26 cellular contexts compared by ENCODE assay signal in genomic region chr2:179675435-179675834, GRCh38.
DNase-seq lines count a peak whose midpoint lies in the region; ATAC-seq, FAIRE-seq and TF ChIP-seq lines count a peak whose summit lies in the region.
"Had no signal": no experiment of that assay in that cellular context is flagged by ENCODE, and none has a peak within 500 bp of the region (broad histone marks: within the 10 kb centered on the region; RNA-seq: fewer than 3 reads in every experiment).

No MANE protein-coding gene starts in this region.

- no peak for TF ChIP-seq POLR2A in breast epithelium (IDR thresholded peaks at IDR 0.05)

- no peak for TF ChIP-seq CTCF in mammary epithelial cell (conservative IDR thresholded peaks at IDR 0.05 in 1 of 2, IDR thresholded peaks at IDR 0.05 in 1 of 2; ENCODE audit: extremely low read depth in 1 of 2, insufficient read depth in 1 of 2, low read depth in 1 of 2, low read length in 2 of 2)
- TF ChIP-seq CTCF in breast epithelium (IDR thresholded peaks at IDR 0.05) = no peak
- TF ChIP-seq CTCF in PC-3 (conservative IDR thresholded peaks at IDR 0.05; ENCODE audit: low read depth, low read length) = no peak
- no peak for TF ChIP-seq CTCF in keratinocyte (optimal IDR thresholded peaks at IDR 0.05 in 1 of 3, IDR thresholded peaks at IDR 0.05 in 1 of 3, conservative IDR thresholded peaks at IDR 0.05 in 1 of 3; ENCODE audit: extremely low read depth in 1 of 3, insufficient read depth in 2 of 3, low read length in 3 of 3)
- no peak for TF ChIP-seq CTCF in upper lobe of right lung (IDR thresholded peaks at IDR 0.05)

- H3K4me1 ChIP-seq in mammary epithelial cell (ENCODE audit: insufficient read depth, low read length) (no peaks in the 10 kb centered on the region), breast epithelium (no peaks in the 10 kb centered on the region), PC-3 (ENCODE audit: insufficient read depth, low read length) (peaks cover 17% of the 10 kb centered on the region), keratinocyte (ENCODE audit: control insufficient read depth, extremely low read depth, insufficient read depth, low read length) (no peaks in the 10 kb centered on the region), upper lobe of right lung (peaks cover 12% of the 10 kb centered on the region)
- H3K4me1 ChIP-seq: BE2C, Peyer's patch had no signal

- no peaks in the 10 kb centered on the region for H3K9me2 ChIP-seq in PC-3 (replicated peaks; ENCODE audit: low read length)
- H3K9me2 ChIP-seq: SK-N-SH had no signal

- H3F3A ChIP-seq in PC-3 (ENCODE audit: low read length, unreplicated experiment) = no peaks in the 10 kb centered on the region

- dilution Hi-C loops in mammary epithelial cell (cut with HindIII; ENCODE audit: low sequenced_read_pairs) = no loop called here
- dilution Hi-C loops in keratinocyte (cut with MboI; ENCODE audit: extremely low pct_ligation_motif_present, low sequenced_read_pairs) = no loop called here

- BruUV-seq in mammary epithelial cell (replicated peaks; lab: Mats Ljungman, UMichigan) = no TSS peak
- BruUV-seq in PC-3 (replicated peaks; lab: Mats Ljungman, UMichigan) = no TSS peak

- 100% methylated on average over 3 of the region's 3 CpGs for WGBS in mammary epithelial cell (ENCODE audit: low coverage, missing lambda C conversion rate)

- no peak overlapping the region for H3K27ac ChIP-seq in mammary epithelial cell (ENCODE audit: insufficient read depth, low read depth, low read length)
- no peak overlapping the region for H3K27ac ChIP-seq in breast epithelium
- H3K27ac ChIP-seq in PC-3 (ENCODE audit: low read length) = no peak overlapping the region
- H3K27ac ChIP-seq in keratinocyte (ENCODE audit: control insufficient read depth, insufficient read depth, low read length) = no peak overlapping the region
- no peak overlapping the region for H3K27ac ChIP-seq in upper lobe of right lung
- H3K27ac ChIP-seq: Peyer's patch had no signal

- no peaks in the 10 kb centered on the region for H3K9me1 ChIP-seq in keratinocyte (ENCODE audit: control insufficient read depth, extremely low read depth, insufficient read depth, low read length)

- intact Hi-C loops in mammary epithelial cell (cut with micrococcal nuclease) (no loop called here), breast epithelium (cut with DNase I; ENCODE audit: low total_unique reads) (no loop called here), PC-3 (cut with micrococcal nuclease) (loop anchor here (5.0 to 10.0 kb wide), 3 partner anchors 42 to 101 kb away; no protein-coding TSS in a partner anchor), upper lobe of right lung (cut with DNase I) (no loop called here)

- H3K36me3 ChIP-seq in mammary epithelial cell (ENCODE audit: insufficient read depth, low read length) = no peaks in the 10 kb centered on the region
- no peaks in the 10 kb centered on the region for H3K36me3 ChIP-seq in breast epithelium
- no peaks in the 10 kb centered on the region for H3K36me3 ChIP-seq in PC-3 (ENCODE audit: low read depth, low read length)
- H3K36me3 ChIP-seq in keratinocyte (ENCODE audit: control insufficient read depth in 2 of 2, extremely low read depth in 1 of 2, insufficient read depth in 2 of 2, low read length in 2 of 2) = no peaks in the 10 kb centered on the region
- H3K36me3 ChIP-seq in upper lobe of right lung = no peaks in the 10 kb centered on the region
- H3K36me3 ChIP-seq: BE2C, Peyer's patch had no signal

- peak; percentile 7 for DNase-seq in mammary epithelial cell
- no peak for DNase-seq in breast epithelium (ENCODE audit: low spot score in 2 of 2)
- DNase-seq in PC-3 = peak; percentile 35
- no peak for DNase-seq in keratinocyte (ENCODE audit: low read depth, low spot score)
- DNase-seq in upper lobe of right lung = no peak
- DNase-seq in GOT3 (lab: John Stamatoyannopoulos, UW) = no peak
- no peak for DNase-seq in activated CD8-positive, alpha-beta memory T cell treated with anti-CD3 and anti-CD28 coated beads for 24 hours
- DNase-seq: 8988T; ACHN; BE2C; CD8-positive, alpha-beta memory T cell; HCEC 1CT; Karpas-422; NCI-H1092 treated with DMSO at 0.1 percent for 48 hours; NCI-H146; NCI-H2029; NCI-H446; NCI-H524 treated with DMSO at 0.1 percent for 48 hours; NCI-H774; Peyer's patch; SIG-M5; SK-N-SH; SW 1271 had no signal

- H4K20me1 ChIP-seq in mammary epithelial cell (ENCODE audit: insufficient read depth, low read length) = no peaks in the 10 kb centered on the region
- H4K20me1 ChIP-seq in PC-3 (ENCODE audit: low read length) = no peaks in the 10 kb centered on the region
- no peaks in the 10 kb centered on the region for H4K20me1 ChIP-seq in keratinocyte (ENCODE audit: control insufficient read depth, extremely low read depth, insufficient read depth, low read length)

- peak; percentile 61 for FAIRE-seq in keratinocyte (lab: Jason Lieb, UNC)
- FAIRE-seq: GM18507 had no signal

- CTCF ChIA-PET in mammary epithelial cell (lab: Charles Lee; ENCODE audit: low non-redundant PET) (no interaction called here), PC-3 (lab: Charles Lee) (no interaction called here)

- H3K4me2 ChIP-seq in mammary epithelial cell (ENCODE audit: insufficient read depth, low read depth, low read length) = no peak overlapping the region
- no peak overlapping the region for H3K4me2 ChIP-seq in PC-3 (ENCODE audit: low read length)
- H3K4me2 ChIP-seq in keratinocyte (ENCODE audit: control insufficient read depth, extremely low read depth, insufficient read depth, low read depth, low read length) = no peak overlapping the region
- H3K4me2 ChIP-seq: GM23338, SK-N-SH had no signal

- POLR2A ChIA-PET in PC-3 (lab: Charles Lee; ENCODE audit: unreplicated experiment) = no interaction called here

- ATAC-seq in PC-3 = no peak
- peak; percentile 89 for ATAC-seq in upper lobe of right lung
- no peak for ATAC-seq in GM19463 (IDR thresholded peaks at IDR 0.05; ENCODE audit: unreplicated experiment)
- ATAC-seq: GM23338 had no signal

- H3K4me3 ChIP-seq in mammary epithelial cell (replicated peaks in 1 of 3; ENCODE audit: insufficient read depth in 1 of 3, low read depth in 2 of 3, low read length in 3 of 3) (no peak overlapping the region), breast epithelium (no peak overlapping the region), PC-3 (ENCODE audit: low read length) (no peak overlapping the region), keratinocyte (ENCODE audit: control insufficient read depth in 2 of 3, extremely low read depth in 1 of 3, insufficient read depth in 2 of 3, low read depth in 1 of 3, low read length in 3 of 3) (no peak overlapping the region), upper lobe of right lung (no peak overlapping the region)
- H3K4me3 ChIP-seq: GM23338, Peyer's patch had no signal

- in situ Hi-C loops in mammary epithelial cell (cut with MboI; ENCODE audit: low sequenced_read_pairs in 2 of 2) = no loop called here

- no peak overlapping the region for H3K9ac ChIP-seq in mammary epithelial cell (ENCODE audit: insufficient read depth, low read length)
- no peak overlapping the region for H3K9ac ChIP-seq in PC-3 (ENCODE audit: low read length)
- no peak overlapping the region for H3K9ac ChIP-seq in keratinocyte (ENCODE audit: control insufficient read depth, extremely low read depth, insufficient read depth, low read length)
- H3K9ac ChIP-seq: SK-N-SH had no signal

- H2AFZ ChIP-seq in mammary epithelial cell (ENCODE audit: low read depth, low read length) = no peak overlapping the region
- no peak overlapping the region for H2AFZ ChIP-seq in PC-3 (ENCODE audit: low read length)
- H2AFZ ChIP-seq in keratinocyte (ENCODE audit: control insufficient read depth, low read length) = no peak overlapping the region
- H2AFZ ChIP-seq: GM23338 had no signal

- H3K27me3 ChIP-seq in mammary epithelial cell (ENCODE audit: insufficient read depth, low read length) = peaks cover 6% of the 10 kb centered on the region
- H3K27me3 ChIP-seq in breast epithelium = no peaks in the 10 kb centered on the region
- H3K27me3 ChIP-seq in PC-3 (ENCODE audit: low read length) = no peaks in the 10 kb centered on the region
- H3K27me3 ChIP-seq in keratinocyte (ENCODE audit: control insufficient read depth, extremely low read depth, insufficient read depth, low read length) = no peaks in the 10 kb centered on the region
- H3K27me3 ChIP-seq in upper lobe of right lung = no peaks in the 10 kb centered on the region
- H3K27me3 ChIP-seq: BE2C, Peyer's patch had no signal

- no peaks in the 10 kb centered on the region for H3K79me2 ChIP-seq in mammary epithelial cell (ENCODE audit: insufficient read depth, low read length)
- no peaks in the 10 kb centered on the region for H3K79me2 ChIP-seq in PC-3 (ENCODE audit: low read length)
- H3K79me2 ChIP-seq in keratinocyte (ENCODE audit: control insufficient read depth, insufficient read depth, low read length) = no peaks in the 10 kb centered on the region

- H3K9me3 ChIP-seq in mammary epithelial cell (replicated peaks; ENCODE audit: insufficient read depth, low read length) (no peaks in the 10 kb centered on the region), breast epithelium (no peaks in the 10 kb centered on the region), PC-3 (ENCODE audit: low read length) (no peaks in the 10 kb centered on the region), keratinocyte (ENCODE audit: control insufficient read depth, low read depth, low read length) (no peaks in the 10 kb centered on the region), upper lobe of right lung (no peaks in the 10 kb centered on the region)
- H3K9me3 ChIP-seq: BE2C, Peyer's patch had no signal

Comparison
In these comparisons a context has a peak if more than half of its experiments do, and no peak if none do; other contexts are left out.
1. DNase-seq: peak in mammary epithelial cell (single experiment) and PC-3 (single experiment); none in breast epithelium (0 of 2), keratinocyte (single experiment), upper lobe of right lung (single experiment), GOT3 (single experiment) and activated CD8-positive, alpha-beta memory T cell treated with anti-CD3 and anti-CD28 coated beads for 24 hours (single experiment).